In the genomic region with DNA sequence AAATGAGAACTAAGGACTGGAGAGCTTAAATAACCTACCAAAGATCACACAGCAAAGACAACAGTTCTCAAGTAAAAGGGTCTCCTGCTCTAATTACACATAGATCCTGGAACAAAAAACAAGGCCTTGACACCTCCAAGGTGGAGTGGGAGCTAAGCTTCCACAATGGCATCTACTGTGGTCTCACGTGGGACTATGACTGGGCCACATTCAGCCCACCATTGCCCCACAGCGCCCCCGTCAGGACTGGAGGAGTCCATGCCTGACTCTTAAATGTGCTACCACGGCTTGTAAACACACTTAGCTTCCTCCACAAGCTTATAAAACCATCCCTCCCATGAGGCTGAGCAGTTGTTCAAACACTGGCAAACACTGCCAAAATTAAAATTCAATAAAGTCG, we compare ENCODE assay signal across 13 cellular contexts.
A peak's percentile ranks its signal among the peaks of the same experiment; 100 is the strongest.
DNase-seq lines count a peak whose midpoint lies in the region; ATAC-seq, FAIRE-seq and TF ChIP-seq lines count a peak whose summit lies in the region.
"Had no signal": no experiment of that assay in that cellular context is flagged by ENCODE, and none has a peak within 500 bp of the region (broad histone marks: within the 10 kb centered on the region; RNA-seq: fewer than 3 reads in every experiment).

No MANE protein-coding gene starts in this region.

- CTCF ChIA-PET in activated CD4-positive, alpha-beta memory T cell treated with anti-CD3 and anti-CD28 coated beads for 36 hours (lab: Charles Lee): interaction anchor here (0.6 to 1.5 kb wide), 6 partner anchors 8 to 250 kb away, joined by 3 to 4 read pairs (median 4); no protein-coding TSS in a partner anchor
- CTCF ChIA-PET in activated CD4-positive, alpha-beta memory T cell treated with anti-CD3 and anti-CD28 coated beads, Interleukin-2, amount 10 ng/mL, durations not matched to agents 7 days and 5 days (lab: Charles Lee): interaction anchor here (0.6 to 1.9 kb wide), 4 partner anchors 8 to 625 kb away, joined by 3 to 7 read pairs (median 4); no protein-coding TSS in a partner anchor
- CTCF ChIA-PET in H1 (lab: Charles Lee; ENCODE audit: partially characterized antibody): interaction anchor here (0.6 to 4.8 kb wide), 24 partner anchors 8 to 289 kb away, joined by 3 to 39 read pairs (median 5); no protein-coding TSS in a partner anchor

- DNase-seq in activated CD4-positive, alpha-beta memory T cell treated with anti-CD3 and anti-CD28 coated beads for 36 hours: peak; percentile 63
- no peak for DNase-seq in activated CD4-positive, alpha-beta memory T cell treated with anti-CD3 and anti-CD28 coated beads, Interleukin-2, amount 10 ng/mL, durations not matched to agents 7 days and 5 days
- DNase-seq in NAMALWA (ENCODE audit: low spot score) (peak; percentile 44), H1 (ENCODE audit: low read depth in 1 of 2, low spot score in 2 of 2) (peak in 1 of 2 experiments; percentile 83), esophagus squamous epithelium (lab: John Stamatoyannopoulos, UW) (no peak), prostate gland (ENCODE audit: low spot score) (no peak)
- DNase-seq in stimulated activated CD8-positive, alpha-beta memory T cell treated with anti-CD3 and anti-CD28 coated beads, Interleukin-15, amount 100 ng/mL, for 48 hours (ENCODE audit: low read depth in 2 of 2): peak; percentile 15 to 34
- DNase-seq: hypothalamus, NCI-H226 had no signal

- FAIRE-seq in H1 (lab: Jason Lieb, UNC): no peak

- H3K4me3 ChIP-seq in H1 (ENCODE audit: extremely low read depth in 1 of 4, insufficient read depth in 2 of 4, low read depth in 3 of 4, low read length in 4 of 4) (no peak overlapping the region), esophagus squamous epithelium (no peak overlapping the region), prostate gland (no peak overlapping the region)
- H3K4me3 ChIP-seq: BLaER1 treated with 17β-estradiol and CSF1 and Interleukin-3, amounts not matched to agents 10 nM and 100 nM had no signal

- no peak for ATAC-seq in HG02970 (IDR thresholded peaks at IDR 0.05; ENCODE audit: low FRiP score, unreplicated experiment)

- H3K4me1 ChIP-seq in H1 (replicated peaks in 1 of 4; ENCODE audit: control insufficient read depth in 3 of 4, insufficient read depth in 4 of 4, low read length in 3 of 4) (no peaks in the 10 kb centered on the region), esophagus squamous epithelium (no peaks in the 10 kb centered on the region), prostate gland (replicated peaks) (no peaks in the 10 kb centered on the region)

- H2BK5ac ChIP-seq in H1 (ENCODE audit: low read depth, low read length): no peak overlapping the region

- peaks cover 1% of the 10 kb centered on the region for H3K27me3 Mint-ChIP-seq in activated CD4-positive, alpha-beta memory T cell treated with anti-CD3 and anti-CD28 coated beads for 36 hours
- H3K27me3 Mint-ChIP-seq in activated CD4-positive, alpha-beta memory T cell treated with anti-CD3 and anti-CD28 coated beads, Interleukin-2, amount 10 ng/mL, durations not matched to agents 7 days and 5 days: peaks cover 7% of the 10 kb centered on the region

- peaks cover 4% of the 10 kb centered on the region for H3K4me1 Mint-ChIP-seq in activated CD4-positive, alpha-beta memory T cell treated with anti-CD3 and anti-CD28 coated beads for 36 hours (ENCODE audit: low read depth)
- H3K4me1 Mint-ChIP-seq in activated CD4-positive, alpha-beta memory T cell treated with anti-CD3 and anti-CD28 coated beads, Interleukin-2, amount 10 ng/mL, durations not matched to agents 7 days and 5 days: no peaks in the 10 kb centered on the region

- H3K27ac ChIP-seq in H1 (ENCODE audit: low read depth, low read length) (no peak overlapping the region), esophagus squamous epithelium (no peak overlapping the region), prostate gland (no peak overlapping the region)
- H3K27ac ChIP-seq: BLaER1 treated with 17β-estradiol and CSF1 and Interleukin-3, amounts not matched to agents 10 nM and 100 nM; neutrophil had no signal

- H3K23ac ChIP-seq in H1 (ENCODE audit: insufficient read length): no peak overlapping the region

- no peak for TF ChIP-seq EP300 in H1 (IDR thresholded peaks at IDR 0.05; ENCODE audit: borderline replicate concordance in 1 of 2, low read depth in 2 of 2, low read length in 2 of 2)

- H4K8ac ChIP-seq in H1 (ENCODE audit: extremely low read depth, insufficient read depth, low read length): no peak overlapping the region; the same call in 1 of the 2 replicates

- no peak overlapping the region for H4K5ac ChIP-seq in H1 (ENCODE audit: insufficient read length, low read depth, low read length)

- H3K9ac ChIP-seq in H1 (replicated peaks in 1 of 4; ENCODE audit: extremely low read depth in 1 of 4, low read depth in 3 of 4, low read length in 3 of 4): no peak overlapping the region
- H3K9ac ChIP-seq: BLaER1 treated with 17β-estradiol and CSF1 and Interleukin-3, amounts not matched to agents 10 nM and 100 nM had no signal

- no peak overlapping the region for H2BK120ac ChIP-seq in H1 (replicated peaks; ENCODE audit: low read depth, low read length)

- no peaks in the 10 kb centered on the region for H3K9me3 Mint-ChIP-seq in activated CD4-positive, alpha-beta memory T cell treated with anti-CD3 and anti-CD28 coated beads for 36 hours
- H3K9me3 Mint-ChIP-seq in activated CD4-positive, alpha-beta memory T cell treated with anti-CD3 and anti-CD28 coated beads, Interleukin-2, amount 10 ng/mL, durations not matched to agents 7 days and 5 days: no peaks in the 10 kb centered on the region

- no peak overlapping the region for H3K4ac ChIP-seq in H1 (replicated peaks; ENCODE audit: insufficient read length, low read depth, low read length)

- H3K14ac ChIP-seq in H1 (ENCODE audit: insufficient read length): no peak overlapping the region

- H4K20me1 ChIP-seq in H1 (replicated peaks in 1 of 2; ENCODE audit: control insufficient read depth in 1 of 2, insufficient read depth in 2 of 2, low read length in 2 of 2): no peaks in the 10 kb centered on the region
- H4K20me1 ChIP-seq: BLaER1 treated with 17β-estradiol and CSF1 and Interleukin-3, amounts not matched to agents 10 nM and 100 nM had no signal

- POLR2A ChIA-PET in activated CD4-positive, alpha-beta memory T cell treated with anti-CD3 and anti-CD28 coated beads for 36 hours (lab: Charles Lee): no interaction called here
- POLR2A ChIA-PET in activated CD4-positive, alpha-beta memory T cell treated with anti-CD3 and anti-CD28 coated beads, Interleukin-2, amount 10 ng/mL, durations not matched to agents 7 days and 5 days (lab: Charles Lee): interaction anchor here (1.1 to 1.3 kb wide), 2 partner anchors 30 to 67 kb away, joined by 3 read pairs; no protein-coding TSS in a partner anchor
- POLR2A ChIA-PET in H1 (lab: Charles Lee; ENCODE audit: partially characterized antibody): interaction anchor here (2.3 kb wide), 1 partner anchor 89 kb away, joined by 5 read pairs; a partner anchor contains a TSS

- no peak overlapping the region for H2BK15ac ChIP-seq in H1 (ENCODE audit: low read length)

- no peak overlapping the region for H3K56ac ChIP-seq in H1 (replicated peaks; ENCODE audit: insufficient read length, low read depth, low read length)

- H2BK20ac ChIP-seq in H1 (ENCODE audit: low read length): no peak overlapping the region

- H4K91ac ChIP-seq in H1 (replicated peaks; ENCODE audit: insufficient read length, low read length): no peak overlapping the region

- H3K4me3 Mint-ChIP-seq in activated CD4-positive, alpha-beta memory T cell treated with anti-CD3 and anti-CD28 coated beads for 36 hours: no peak overlapping the region
- no peak overlapping the region for H3K4me3 Mint-ChIP-seq in activated CD4-positive, alpha-beta memory T cell treated with anti-CD3 and anti-CD28 coated beads, Interleukin-2, amount 10 ng/mL, durations not matched to agents 7 days and 5 days
- H3K4me3 Mint-ChIP-seq: brain had no signal

- no peak overlapping the region for H3K4me2 ChIP-seq in H1 (ENCODE audit: insufficient read depth in 1 of 2, low read depth in 2 of 2, low read length in 2 of 2)

- H2AFZ ChIP-seq in H1 (ENCODE audit: low read length): peak overlapping the region; percentile 97; the same call in 1 of the 2 replicates

- no peaks in the 10 kb centered on the region for H3K79me1 ChIP-seq in H1 (ENCODE audit: low read depth, low read length)

- H3K27ac Mint-ChIP-seq in activated CD4-positive, alpha-beta memory T cell treated with anti-CD3 and anti-CD28 coated beads for 36 hours: no peak overlapping the region
- no peak overlapping the region for H3K27ac Mint-ChIP-seq in activated CD4-positive, alpha-beta memory T cell treated with anti-CD3 and anti-CD28 coated beads, Interleukin-2, amount 10 ng/mL, durations not matched to agents 7 days and 5 days
- H3K27ac Mint-ChIP-seq: brain had no signal

- H3K18ac ChIP-seq in H1 (ENCODE audit: extremely low read depth, low read length): no peak overlapping the region

- H3K23me2 ChIP-seq in H1 (ENCODE audit: low read depth, low read length): no peaks in the 10 kb centered on the region

- 71% methylated on average over 5 of the region's 5 CpGs; no CpG with 5 or more reads in 1 of the 2 experiments for WGBS in H1 (ENCODE audit: extremely low coverage in 1 of 2, insufficient coverage in 1 of 2, insufficient read length in 1 of 2, insufficient replicate concordance in 2 of 2, low coverage in 1 of 2, low lambda C conversion rate in 2 of 2, missing lambda C conversion rate in 1 of 2), 2 experiments
- WGBS in esophagus squamous epithelium, 2 donors: 73 to 78% methylated on average over 4 to 5 of the region's 5 CpGs
- WGBS in prostate gland: 47% methylated on average over 5 of the region's 5 CpGs

- TF ChIP-seq POLR2A in H1 (IDR thresholded peaks at IDR 0.05; ENCODE audit: control extremely low read depth in 1 of 2, low read depth in 2 of 2, low read length in 2 of 2): no peak
- no peak for TF ChIP-seq POLR2A in esophagus squamous epithelium (IDR thresholded peaks at IDR 0.05)
- TF ChIP-seq POLR2A in prostate gland (IDR thresholded peaks at IDR 0.05): no peak

- no peak overlapping the region for H2BK12ac ChIP-seq in H1 (ENCODE audit: low read depth, low read length)

- peak; percentile 25 to 40; a peak in 3 of 4 replicates for TF ChIP-seq RAD21 in H1 (IDR thresholded peaks at IDR 0.05 in 1 of 2, conservative IDR thresholded peaks at IDR 0.05 in 1 of 2; ENCODE audit: low read depth in 2 of 2, low read length in 2 of 2)

- H3K27me3 ChIP-seq in H1 (replicated peaks in 1 of 4; ENCODE audit: control insufficient read depth in 3 of 4, extremely low read depth in 1 of 4, insufficient read depth in 3 of 4, low read length in 3 of 4) (no peaks in the 10 kb centered on the region), esophagus squamous epithelium (no peaks in the 10 kb centered on the region), prostate gland (replicated peaks; ENCODE audit: insufficient read depth) (no peaks in the 10 kb centered on the region)
- H3K27me3 ChIP-seq: BLaER1 treated with 17β-estradiol and CSF1 and Interleukin-3, amounts not matched to agents 10 nM and 100 nM; neutrophil had no signal

- peak; percentile 56 to 78 (median 71) for TF ChIP-seq CTCF in H1 (IDR thresholded peaks at IDR 0.05; ENCODE audit: control extremely low read depth in 1 of 3, insufficient read depth in 1 of 3, low read depth in 1 of 3, low read length in 3 of 3)
- TF ChIP-seq CTCF in esophagus squamous epithelium (IDR thresholded peaks at IDR 0.05): no peak
- TF ChIP-seq CTCF in prostate gland (IDR thresholded peaks at IDR 0.05): no peak

- no peak overlapping the region for H2AK5ac ChIP-seq in H1 (ENCODE audit: low read depth, low read length)

- no peaks in the 10 kb centered on the region for H3K36me3 Mint-ChIP-seq in activated CD4-positive, alpha-beta memory T cell treated with anti-CD3 and anti-CD28 coated beads for 36 hours
- no peaks in the 10 kb centered on the region for H3K36me3 Mint-ChIP-seq in activated CD4-positive, alpha-beta memory T cell treated with anti-CD3 and anti-CD28 coated beads, Interleukin-2, amount 10 ng/mL, durations not matched to agents 7 days and 5 days (ENCODE audit: low read depth)
- H3K36me3 Mint-ChIP-seq: brain had no signal

- intact Hi-C loops in activated CD4-positive, alpha-beta memory T cell treated with anti-CD3 and anti-CD28 coated beads for 36 hours (cut with micrococcal nuclease): no loop called here
- intact Hi-C loops in esophagus squamous epithelium (cut with DNase I) (no loop called here), prostate gland (cut with DNase I) (no loop called here)

- no peaks in the 10 kb centered on the region for H3K36me3 ChIP-seq in H1 (ENCODE audit: control insufficient read depth in 2 of 4, insufficient read depth in 4 of 4, low read length in 3 of 4)
- H3K36me3 ChIP-seq in esophagus squamous epithelium: no peaks in the 10 kb centered on the region
- no peaks in the 10 kb centered on the region for H3K36me3 ChIP-seq in prostate gland
- H3K36me3 ChIP-seq: BLaER1 treated with 17β-estradiol and CSF1 and Interleukin-3, amounts not matched to agents 10 nM and 100 nM; neutrophil had no signal

- H3K79me2 ChIP-seq in H1 (ENCODE audit: control insufficient read depth in 1 of 2, insufficient read depth in 2 of 2, low read length in 2 of 2): no peaks in the 10 kb centered on the region

- H3K9me3 ChIP-seq in H1 (ENCODE audit: insufficient read depth in 2 of 2, low read depth in 1 of 2, low read length in 1 of 2) (no peaks in the 10 kb centered on the region), esophagus squamous epithelium (no peaks in the 10 kb centered on the region), prostate gland (no peaks in the 10 kb centered on the region)
- H3K9me3 ChIP-seq: neutrophil had no signal

Comparison
In these comparisons a context has a peak if more than half of its experiments do, and no peak if none do; other contexts are left out.
1. DNase-seq: peak in activated CD4-positive, alpha-beta memory T cell treated with anti-CD3 and anti-CD28 coated beads for 36 hours (single experiment), NAMALWA (single experiment) and stimulated activated CD8-positive, alpha-beta memory T cell treated with anti-CD3 and anti-CD28 coated beads, Interleukin-15, amount 100 ng/mL, for 48 hours (2 of 2); none in activated CD4-positive, alpha-beta memory T cell treated with anti-CD3 and anti-CD28 coated beads, Interleukin-2, amount 10 ng/mL, durations not matched to agents 7 days and 5 days (single experiment), esophagus squamous epithelium (single experiment) and prostate gland (single experiment).
2. CTCF ChIP-seq: peak in H1 (3 of 3); none in esophagus squamous epithelium (0 of 6) and prostate gland (0 of 4).